10 cellular contexts compared by ENCODE assay signal in the genomic region with DNA sequence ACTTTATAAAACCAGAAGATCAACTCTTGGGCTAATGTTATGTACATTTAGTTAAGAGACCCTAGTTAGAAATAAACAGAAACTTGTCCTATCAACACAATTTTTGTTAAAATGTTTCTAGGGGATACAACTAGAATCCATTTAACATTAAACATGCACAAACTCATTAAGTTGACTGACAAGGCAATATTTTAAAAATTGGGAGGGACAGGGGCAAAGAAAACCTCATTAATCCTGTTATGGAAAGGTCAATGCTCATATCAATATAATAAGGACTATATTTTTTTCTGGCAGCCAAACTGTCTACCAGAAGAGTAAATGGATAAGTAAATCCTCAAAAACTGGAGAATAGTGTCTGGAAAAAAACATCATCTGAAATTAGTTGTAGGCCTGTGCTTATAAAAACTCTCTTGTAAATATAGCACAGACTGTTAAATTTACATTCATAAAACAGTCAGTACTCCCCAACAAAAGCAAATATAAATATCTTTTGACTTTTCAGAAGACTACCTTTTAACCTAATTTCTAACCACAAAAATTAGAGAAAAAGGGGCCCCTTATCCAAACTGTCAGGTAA. TPM values are rescaled to one million over a fixed set of nuclear protein-coding genes. Genes with fewer than 3 reads are reported as not detected.
DNase-seq lines count a peak whose midpoint lies in the region; ATAC-seq and TF ChIP-seq lines count a peak whose summit lies in the region.
"Had no signal": no experiment of that assay in that cellular context is flagged by ENCODE, and none has a peak within 500 bp of the region (broad histone marks: within the 10 kb centered on the region; RNA-seq: fewer than 3 reads in every experiment).

No MANE protein-coding gene starts in this region.

- H3K36me3 ChIP-seq in mesendoderm (ENCODE audit: control insufficient read depth, insufficient read depth, low read length) (no peaks in the 10 kb centered on the region), testis (ENCODE audit: low read depth, missing control alignments) (no peaks in the 10 kb centered on the region)
- H3K36me3 ChIP-seq: uterus had no signal

- H3K23ac ChIP-seq in mesendoderm (ENCODE audit: low read length): no peak overlapping the region

- no peaks in the 10 kb centered on the region for H3K27me3 Mint-ChIP-seq in stimulated activated naive CD8-positive, alpha-beta T cell treated with anti-CD3 and anti-CD28 coated beads, Interleukin-15, Interleukin-2, amounts not matched to agents 100 ng/mL and 50 ng/mL, for 24 hours

- H3K56ac ChIP-seq in mesendoderm (ENCODE audit: low read length): no peak overlapping the region

- H3K27ac Mint-ChIP-seq in stimulated activated naive CD8-positive, alpha-beta T cell treated with anti-CD3 and anti-CD28 coated beads, Interleukin-15, Interleukin-2, amounts not matched to agents 100 ng/mL and 50 ng/mL, for 24 hours: peak overlapping the region; percentile 100

- H3K9ac ChIP-seq in mesendoderm (ENCODE audit: low read length): peak overlapping the region; percentile 100

- no peak for TF ChIP-seq POLR2A in testis (IDR thresholded peaks at IDR 0.05)

- H2BK120ac ChIP-seq in mesendoderm (ENCODE audit: low read depth, low read length): no peak overlapping the region

- H3K4ac ChIP-seq in mesendoderm (ENCODE audit: low read depth, low read length): no peak overlapping the region

- no peak overlapping the region for H4K8ac ChIP-seq in mesendoderm (ENCODE audit: low read depth, low read length)

- H3K27me3 ChIP-seq in mesendoderm (ENCODE audit: insufficient read depth, low read length, poor library complexity) (no peaks in the 10 kb centered on the region), testis (no peaks in the 10 kb centered on the region)
- H3K27me3 ChIP-seq: uterus had no signal

- no peak for TF ChIP-seq CTCF in astrocyte of the spinal cord (IDR thresholded peaks at IDR 0.05; ENCODE audit: low read depth, low read length)
- TF ChIP-seq CTCF in testis (IDR thresholded peaks at IDR 0.05): no peak

- peak overlapping the region; percentile 88 for H3K4me2 ChIP-seq in mesendoderm (ENCODE audit: low read length)

- H3K79me2 ChIP-seq in mesendoderm (ENCODE audit: control insufficient read depth, insufficient read depth, low read length): peaks cover 87% of the 10 kb centered on the region

- intact Hi-C loops in testis (cut with DNase I; ENCODE audit: low total_unique reads): no loop called here

- DNase-seq in stimulated activated naive CD8-positive, alpha-beta T cell treated with anti-CD3 and anti-CD28 coated beads, Interleukin-15, Interleukin-2, amounts not matched to agents 100 U/mL and 50 U/mL, for 24 hours: no peak
- DNase-seq in astrocyte of the spinal cord (ENCODE audit: low read depth, low spot score) (no peak), mesendoderm (no peak), testis (no peak), DMS79 treated with DMSO at 0.1 percent for 48 hours (lab: John Stamatoyannopoulos, UW) (no peak), ureter (ENCODE audit: low spot score) (no peak)
- DNase-seq: NCI-H774, uterus had no signal

- no peaks in the 10 kb centered on the region for H3K9me3 Mint-ChIP-seq in stimulated activated naive CD8-positive, alpha-beta T cell treated with anti-CD3 and anti-CD28 coated beads, Interleukin-15, Interleukin-2, amounts not matched to agents 100 ng/mL and 50 ng/mL, for 24 hours

- H2BK15ac ChIP-seq in mesendoderm (replicated peaks; ENCODE audit: low read depth): no peak overlapping the region

- no peak overlapping the region for H2BK5ac ChIP-seq in mesendoderm (ENCODE audit: low read length)

- no peak overlapping the region for H3K18ac ChIP-seq in mesendoderm (ENCODE audit: low read length)

- ATAC-seq in stimulated activated naive CD8-positive, alpha-beta T cell treated with anti-CD3 and anti-CD28 coated beads, Interleukin-15, Interleukin-2, amounts not matched to agents 100 U/mL and 50 U/mL, for 24 hours: no peak
- no peak for ATAC-seq in HG02798 (IDR thresholded peaks at IDR 0.05; ENCODE audit: poor library complexity, unreplicated experiment)

- in situ Hi-C loops in astrocyte of the spinal cord (cut with HindIII; ENCODE audit: low sequenced_read_pairs): no loop called here

- peaks cover 97% of the 10 kb centered on the region for H3K36me3 Mint-ChIP-seq in stimulated activated naive CD8-positive, alpha-beta T cell treated with anti-CD3 and anti-CD28 coated beads, Interleukin-15, Interleukin-2, amounts not matched to agents 100 ng/mL and 50 ng/mL, for 24 hours (ENCODE audit: low read depth)

- H3K4me1 ChIP-seq in mesendoderm (ENCODE audit: control insufficient read depth, low read depth, low read length) (peaks cover 10% of the 10 kb centered on the region), testis (peaks cover 55% of the 10 kb centered on the region)

- H3K4me1 Mint-ChIP-seq in stimulated activated naive CD8-positive, alpha-beta T cell treated with anti-CD3 and anti-CD28 coated beads, Interleukin-15, Interleukin-2, amounts not matched to agents 100 ng/mL and 50 ng/mL, for 24 hours (ENCODE audit: low read depth): peaks cover 72% of the 10 kb centered on the region

- peak overlapping the region; percentile 100 for H3K4me3 Mint-ChIP-seq in stimulated activated naive CD8-positive, alpha-beta T cell treated with anti-CD3 and anti-CD28 coated beads, Interleukin-15, Interleukin-2, amounts not matched to agents 100 ng/mL and 50 ng/mL, for 24 hours

- H3K27ac ChIP-seq in mesendoderm (ENCODE audit: low read depth, low read length): no peak overlapping the region
- peak overlapping the region in 1 of 2 donors; percentile 100 for H3K27ac ChIP-seq in testis

- no peak overlapping the region for H2AK5ac ChIP-seq in mesendoderm (ENCODE audit: low read length)

- no peak overlapping the region for H4K5ac ChIP-seq in mesendoderm (ENCODE audit: low read length)

- H3K79me1 ChIP-seq in mesendoderm (ENCODE audit: low read length): no peaks in the 10 kb centered on the region

- H3K4me3 ChIP-seq in astrocyte of the spinal cord (ENCODE audit: low read depth, low read length) (peak overlapping the region; percentile 100), mesendoderm (ENCODE audit: low read length) (no peak overlapping the region), testis (no peak overlapping the region)

- no peaks in the 10 kb centered on the region for H3K9me3 ChIP-seq in testis
- H3K9me3 ChIP-seq: uterus had no signal

RNA-seq across cellular contexts. Expression of a gene that starts 4.4 kb away (rescaled TPM):
- polyA plus RNA-seq in mesendoderm (2013, experiment 1 of 2): 384 TPM
- 371 TPM for polyA plus RNA-seq in mesendoderm (2013, experiment 2 of 2)
- total RNA-seq in testis (100 to 1,000 TPM; 177 to 199 TPM), ureter (120 TPM)
- polyA plus RNA-seq in testis (ENCODE audit: insufficient read depth, low read depth, low replicate concordance): 136 TPM
